ENCODE assay signal across 8 cellular contexts in the genomic region with DNA sequence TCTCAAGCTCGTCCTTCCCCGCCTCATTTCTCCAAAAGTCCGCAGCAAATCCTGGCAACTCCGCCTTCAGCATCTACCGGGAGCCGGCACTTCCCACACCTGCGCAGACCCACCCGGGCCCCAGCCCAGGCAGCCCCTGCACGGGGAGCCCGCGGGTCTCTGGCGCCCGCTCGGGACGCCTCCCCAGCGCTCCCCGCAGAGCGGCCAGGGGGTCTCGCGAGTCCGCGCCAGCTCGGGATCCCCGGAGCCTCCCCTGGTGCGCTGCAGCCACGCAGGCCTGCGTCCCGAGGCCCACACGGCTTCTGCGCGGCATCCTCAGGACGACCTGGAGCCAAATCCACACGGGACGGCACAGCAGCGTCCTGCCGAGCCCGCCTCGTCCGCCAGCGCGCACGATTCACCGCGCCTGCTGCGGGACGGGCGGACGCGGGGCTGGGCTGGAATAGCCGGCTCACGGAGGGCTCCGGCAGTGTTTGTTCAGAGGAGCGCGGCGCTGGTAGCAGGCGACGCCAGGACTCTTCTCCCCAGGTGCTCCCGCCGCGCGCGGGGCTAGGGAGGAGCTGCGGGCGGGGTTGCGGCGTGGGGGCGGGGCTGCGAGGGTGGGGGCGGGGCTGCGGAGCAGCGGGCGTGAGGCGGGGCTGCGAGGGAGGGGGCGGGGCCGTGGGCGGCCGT. TPM values are rescaled to one million over a fixed set of nuclear protein-coding genes. Genes with fewer than 3 reads are reported as not detected.
A peak's percentile ranks its signal among the peaks of the same experiment; 100 is the strongest.
DNase-seq lines count a peak whose midpoint lies in the region; ATAC-seq and TF ChIP-seq lines count a peak whose summit lies in the region.

No MANE protein-coding gene starts in this region.

- CTCF ChIA-PET in RWPE1 (lab: Yijun Ruan, JAX), result interaction anchor here (0.7 kb wide), 1 partner anchor 19 kb away, joined by 3 read pairs; no protein-coding TSS in a partner anchor

- H3K4me3 ChIP-seq in HUES48 (ENCODE audit: low read depth, low read length) (peak overlapping the region; percentile 76), esophagus (ENCODE audit: low read depth in 1 of 2, low read length in 2 of 2) (peak overlapping the region; percentile 27 to 65)

- intact Hi-C loops in CD14-positive monocyte (cut with micrococcal nuclease), result loop anchor here (5.0 kb wide), 2 partner anchors 37 to 68 kb away; a partner anchor contains a TSS

- H3K4me1 Mint-ChIP-seq in CD14-positive monocyte (peaks cover 39% of the 10 kb centered on the region), nephron (peaks cover 25% of the 10 kb centered on the region)

- H3K27ac Mint-ChIP-seq in CD14-positive monocyte, result peak overlapping the region in 1 of 7 donors; percentile 73
- peak overlapping the region; percentile 83 to 92 (median 90) for H3K27ac Mint-ChIP-seq in nephron

- peak overlapping the region; percentile 77 to 91 for H3K4me3 Mint-ChIP-seq in CD14-positive monocyte
- peak overlapping the region; percentile 82 to 92 (median 87) for H3K4me3 Mint-ChIP-seq in nephron

- H3K9me3 ChIP-seq in HUES48 (ENCODE audit: control insufficient read depth, insufficient read depth, low read length), result no peaks in the 10 kb centered on the region
- no peaks in the 10 kb centered on the region for H3K9me3 ChIP-seq in esophagus (ENCODE audit: control insufficient read depth in 2 of 2, insufficient read depth in 1 of 2, low read depth in 1 of 2, low read length in 1 of 2)

- H3K36me3 ChIP-seq in HUES48 (ENCODE audit: control insufficient read depth, insufficient read depth, low read length), result peaks cover 6% of the 10 kb centered on the region; the same call in 1 of the 2 replicates
- H3K36me3 ChIP-seq in esophagus (ENCODE audit: control insufficient read depth in 2 of 2, insufficient read depth in 2 of 2, low read length in 1 of 2), result no peaks in the 10 kb centered on the region

- ATAC-seq in GM19328 (IDR thresholded peaks at IDR 0.05; ENCODE audit: unreplicated experiment), result peak; percentile 23

- no peak for DNase-seq in CD14-positive monocyte (ENCODE audit: low spot score)
- no peak for DNase-seq in RWPE1 (ENCODE audit: low spot score)
- DNase-seq in glomerular visceral epithelial cell (ENCODE audit: extremely low spot score), result no peak
- no peak for DNase-seq in Ammon's horn (ENCODE audit: low spot score)

- H3K9me3 Mint-ChIP-seq in CD14-positive monocyte, result peaks cover 0 to 13% (median 3%) of the 10 kb centered on the region in 7 donors
- no peaks in the 10 kb centered on the region for H3K9me3 Mint-ChIP-seq in nephron

- POLR2A ChIA-PET in RWPE1 (lab: Yijun Ruan, JAX; ENCODE audit: low non-redundant PET), result interaction anchor here (0.5 to 0.8 kb wide), 5 partner anchors 10 to 98 kb away, joined by 3 to 4 read pairs (median 3); no protein-coding TSS in a partner anchor

- peak overlapping the region; percentile 30; the same call in 1 of the 2 replicates for H3K9ac ChIP-seq in HUES48 (ENCODE audit: low read depth, low read length)

- H3K4me1 ChIP-seq in HUES48 (ENCODE audit: control insufficient read depth, insufficient read depth, low read length), result peaks cover 20% of the 10 kb centered on the region
- H3K4me1 ChIP-seq in esophagus (ENCODE audit: control insufficient read depth in 2 of 2, insufficient read depth in 2 of 2, low read length in 1 of 2), result peaks cover 12 to 32% of the 10 kb centered on the region in 2 donors

- 1% methylated on average over 56 to 77 of the region's 78 CpGs for WGBS in esophagus, 2 donors

- H3K27ac ChIP-seq in HUES48 (ENCODE audit: low read depth, low read length) (peak overlapping the region; percentile 20), RWPE1 (peak overlapping the region; percentile 94), esophagus (ENCODE audit: low read depth in 2 of 2, low read length in 1 of 2) (peak overlapping the region; percentile 84)

- H3K27me3 ChIP-seq in HUES48 (ENCODE audit: control insufficient read depth, insufficient read depth, low read length), result peaks cover 16% of the 10 kb centered on the region
- H3K27me3 ChIP-seq in esophagus (ENCODE audit: control insufficient read depth in 1 of 2, insufficient read depth in 2 of 2, low read length in 2 of 2), result no peaks in the 10 kb centered on the region

- TF ChIP-seq CTCF in CD14-positive monocyte (IDR thresholded peaks at IDR 0.05) (no peak), RWPE1 (conservative IDR thresholded peaks at IDR 0.05; ENCODE audit: low read depth) (no peak), nephron (IDR thresholded peaks at IDR 0.05; ENCODE audit: unreplicated experiment in 3 of 3) (no peak)

- H3K27me3 Mint-ChIP-seq in CD14-positive monocyte (ENCODE audit: low read depth in 3 of 3), result peaks cover 26 to 45% (median 36%) of the 10 kb centered on the region in 3 donors
- peaks cover 22% of the 10 kb centered on the region for H3K27me3 Mint-ChIP-seq in nephron (ENCODE audit: low read depth)

- H3K36me3 Mint-ChIP-seq in CD14-positive monocyte (peaks cover 6 to 8% of the 10 kb centered on the region in 2 donors), nephron (ENCODE audit: low read depth) (no peaks in the 10 kb centered on the region)

RNA-seq across cellular contexts. Expression of a gene that starts 0.8 kb away (rescaled TPM):
- polyA plus RNA-seq in CD14-positive monocyte (1 to 10 TPM; 1.3 to 3.3 TPM), esophagus (10 to 100 TPM; 13.7 to 28.4 TPM)

RNA-seq across cellular contexts. Expression of a gene that starts 14.7 kb away (rescaled TPM):
- polyA plus RNA-seq in CD14-positive monocyte (10 to 100 TPM in 1 of 2 donors, 1 to 10 TPM in 1; 10.0 to 12.4 TPM), esophagus (10 to 100 TPM; 46.6 to 82.4 TPM)

RNA-seq across cellular contexts. Expression of a gene that starts 14.9 kb away (rescaled TPM):
- 1 to 10 TPM in 1 of 2 donors, under 1 TPM in 1; 0.67 to 1.2 TPM for polyA plus RNA-seq in CD14-positive monocyte
- polyA plus RNA-seq in esophagus, result 1 to 10 TPM; 2.9 to 6.9 TPM

RNA-seq across cellular contexts. Expression of a gene that starts 38.1 kb away (rescaled TPM):
- polyA plus RNA-seq in CD14-positive monocyte (under 1 TPM in 1 of 2 donors, not detected in 1; 0.09 TPM), esophagus (1 to 10 TPM; 1.7 to 4.0 TPM)

RNA-seq across cellular contexts. Expression of a gene that starts 40.1 kb away (rescaled TPM):
- polyA plus RNA-seq in CD14-positive monocyte (10 to 100 TPM; 10.1 to 10.3 TPM), esophagus (100 to 1,000 TPM; 163 to 257 TPM)

Comparison
In these comparisons a context has a peak if more than half of its experiments do, and no peak if none do; other contexts are left out.
1. H3K27ac ChIP-seq: peak in every context shown above with its lines; median percentile 94 in RWPE1; 84 in esophagus; 20 in HUES48.